ENCODE assay signal across 11 cellular contexts in the genomic region with DNA sequence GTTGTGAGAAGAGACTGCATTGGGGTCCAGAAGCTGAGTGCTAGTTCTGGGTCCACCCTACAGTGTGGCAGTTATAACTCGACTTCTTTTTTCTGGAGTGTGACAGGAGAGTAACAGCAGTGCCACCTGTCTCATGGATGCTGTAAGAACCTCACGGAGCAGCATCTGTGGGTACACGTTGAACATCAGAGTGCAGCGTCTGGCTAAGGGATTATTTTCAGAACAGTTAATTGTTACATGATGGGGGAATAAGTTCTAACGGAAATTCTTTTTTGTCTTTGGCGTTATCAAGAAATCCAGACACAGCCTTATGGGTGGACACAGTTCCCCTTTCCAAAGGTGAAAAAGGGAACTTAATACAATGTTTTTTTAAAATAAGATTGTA. TPM values are rescaled to one million over a fixed set of nuclear protein-coding genes. Genes with fewer than 3 reads are reported as not detected.
A peak's percentile ranks its signal among the peaks of the same experiment; 100 is the strongest.
DNase-seq lines count a peak whose midpoint lies in the region; ATAC-seq, FAIRE-seq and TF ChIP-seq lines count a peak whose summit lies in the region.
"Had no signal": no experiment of that assay in that cellular context is flagged by ENCODE, and none has a peak within 500 bp of the region (broad histone marks: within the 10 kb centered on the region; RNA-seq: fewer than 3 reads in every experiment).

No MANE protein-coding gene starts in this region.

- no peak for ATAC-seq in GM21390 (IDR thresholded peaks at IDR 0.05; ENCODE audit: unreplicated experiment)
- no peak for ATAC-seq in HG03108 (IDR thresholded peaks at IDR 0.05; ENCODE audit: unreplicated experiment)
- ATAC-seq in GM21515 (IDR thresholded peaks at IDR 0.05; ENCODE audit: unreplicated experiment): no peak

- no peak overlapping the region for H3K27ac ChIP-seq in VCaP
- H3K27ac ChIP-seq: colonic mucosa had no signal

- DNase-seq in D721Med (ENCODE audit: insufficient read length, low spot score) (peak; percentile 41), MV-4-11 (lab: John Stamatoyannopoulos, UW) (peak; percentile 83), lung microvascular endothelial cell (ENCODE audit: low read depth in 2 of 2) (peak; percentile 13 to 21), NCI-H146 (lab: John Stamatoyannopoulos, UW) (no peak)
- DNase-seq: colonic mucosa, islet precursor cell, NCI-H2029 treated with DMSO at 0.1 percent for 48 hours had no signal

- peak; percentile 68 for FAIRE-seq in D721Med (lab: Jason Lieb, UNC)

- TF ChIP-seq CTCF in D721Med (IDR thresholded peaks at IDR 0.05; ENCODE audit: insufficient read depth, missing control alignments): no peak
- peak; percentile 39 for TF ChIP-seq CTCF in VCaP (conservative IDR thresholded peaks at IDR 0.05)

RNA-seq across cellular contexts. Expression of a gene that starts 28.3 kb away (rescaled TPM):
- total RNA-seq in lung microvascular endothelial cell: under 0.01 TPM in 2 replicates

RNA-seq across cellular contexts. Expression of a gene that starts 58.3 kb away (rescaled TPM):
- 35.3 and 51.6 TPM in 2 replicates for total RNA-seq in lung microvascular endothelial cell
